ENCODE assay signal across 9 cellular contexts in genomic region chr1:101128211-101128727, GRCh38.
DNase-seq lines count a peak whose midpoint lies in the region; ATAC-seq and TF ChIP-seq lines count a peak whose summit lies in the region.
"Had no signal": no experiment of that assay in that cellular context is flagged by ENCODE, and none has a peak within 500 bp of the region (broad histone marks: within the 10 kb centered on the region; RNA-seq: fewer than 3 reads in every experiment).

No MANE protein-coding gene starts in this region.

- H3K9ac ChIP-seq in endodermal cell (ENCODE audit: extremely low read depth, low read length, poor library complexity, severe bottlenecking) = no peak overlapping the region

- intact Hi-C loops in vagina (cut with DNase I) = no loop called here
- intact Hi-C loops in Caco-2 (cut with micrococcal nuclease; ENCODE audit: unreplicated experiment) = no loop called here

- peak; percentile 75 for ATAC-seq in GM18508 (IDR thresholded peaks at IDR 0.05; ENCODE audit: insufficient read depth, unreplicated experiment)
- ATAC-seq in GM21717 (IDR thresholded peaks at IDR 0.05; ENCODE audit: unreplicated experiment) = peak; percentile 95

- H3K4me1 ChIP-seq in endodermal cell (ENCODE audit: control insufficient read depth, insufficient read depth, low read length) (no peaks in the 10 kb centered on the region), vagina (no peaks in the 10 kb centered on the region), Caco-2 (no peaks in the 10 kb centered on the region)

- H3K27me3 ChIP-seq in endodermal cell (ENCODE audit: control insufficient read depth, insufficient read depth, low read length, poor library complexity, severe bottlenecking) (no peaks in the 10 kb centered on the region), vagina (no peaks in the 10 kb centered on the region), Caco-2 (replicated peaks; ENCODE audit: control insufficient read depth, insufficient read depth, low read length) (no peaks in the 10 kb centered on the region)

- POLR2A ChIA-PET in Caco-2 (lab: Charles Lee) = no interaction called here

- no TSS peak for BruUV-seq in Caco-2 (replicated peaks; lab: Mats Ljungman, UMichigan)

- DNase-seq in KG1 (lab: John Stamatoyannopoulos, UW) = peak; percentile 69
- peak; percentile 52 for DNase-seq in endodermal cell
- DNase-seq in NCI-H1105 treated with DMSO at 0.1 percent for 48 hours (lab: John Stamatoyannopoulos, UW) = no peak
- no peak for DNase-seq in vagina (ENCODE audit: extremely low spot score in 2 of 2)
- DNase-seq in glutamatergic neuron = no peak
- DNase-seq in Caco-2 = no peak
- DNase-seq: IMR-90 had no signal

- H3K27me3 Mint-ChIP-seq in endodermal cell (ENCODE audit: insufficient read depth) (no peaks in the 10 kb centered on the region), glutamatergic neuron (ENCODE audit: unreplicated experiment) (peaks cover 1% of the 10 kb centered on the region), Caco-2 (ENCODE audit: insufficient read depth, unreplicated experiment) (peaks cover 5% of the 10 kb centered on the region)

- H3K36me3 ChIP-seq in endodermal cell (ENCODE audit: control insufficient read depth, insufficient read depth, low read length) (no peaks in the 10 kb centered on the region), vagina (no peaks in the 10 kb centered on the region), Caco-2 (ENCODE audit: control insufficient read depth, insufficient read depth, low read length) (no peaks in the 10 kb centered on the region)

- peaks cover 14% of the 10 kb centered on the region for H3K4me1 Mint-ChIP-seq in endodermal cell
- no peaks in the 10 kb centered on the region for H3K4me1 Mint-ChIP-seq in glutamatergic neuron (ENCODE audit: low read depth, unreplicated experiment)
- H3K4me1 Mint-ChIP-seq in Caco-2 (ENCODE audit: low read depth, unreplicated experiment) = no peaks in the 10 kb centered on the region

- TF ChIP-seq CTCF in endodermal cell (conservative IDR thresholded peaks at IDR 0.05) (no peak), vagina (IDR thresholded peaks at IDR 0.05) (no peak), glutamatergic neuron (IDR thresholded peaks at IDR 0.05; ENCODE audit: partially characterized antibody, unreplicated experiment) (no peak), Caco-2 (IDR thresholded peaks at IDR 0.05; ENCODE audit: insufficient read depth in 1 of 2, low read depth in 1 of 2, low read length in 1 of 2, severe bottlenecking in 1 of 2, unreplicated experiment in 1 of 2) (no peak)

- no peak overlapping the region for H3K4me3 ChIP-seq in endodermal cell (ENCODE audit: low read length)
- H3K4me3 ChIP-seq in vagina = no peak overlapping the region
- no peak overlapping the region for H3K4me3 ChIP-seq in Caco-2 (ENCODE audit: low read depth, low read length)

- H3K27ac Mint-ChIP-seq in endodermal cell = no peak overlapping the region
- no peak overlapping the region for H3K27ac Mint-ChIP-seq in glutamatergic neuron (ENCODE audit: unreplicated experiment)
- H3K27ac Mint-ChIP-seq in Caco-2 (ENCODE audit: unreplicated experiment) = no peak overlapping the region

- no peaks in the 10 kb centered on the region for H3K36me3 Mint-ChIP-seq in endodermal cell (ENCODE audit: low read depth)
- no peaks in the 10 kb centered on the region for H3K36me3 Mint-ChIP-seq in glutamatergic neuron (ENCODE audit: unreplicated experiment)
- H3K36me3 Mint-ChIP-seq in Caco-2 (ENCODE audit: insufficient read depth, unreplicated experiment) = no peaks in the 10 kb centered on the region

- H3K27ac ChIP-seq in endodermal cell (ENCODE audit: low read depth, low read length) = no peak overlapping the region
- no peak overlapping the region for H3K27ac ChIP-seq in vagina

- H3K9me3 ChIP-seq in endodermal cell (ENCODE audit: control insufficient read depth, low read length) (no peaks in the 10 kb centered on the region), vagina (no peaks in the 10 kb centered on the region), Caco-2 (no peaks in the 10 kb centered on the region)

- 43 to 61% methylated on average over 2 to 3 of the region's 3 CpGs for WGBS in endodermal cell (ENCODE audit: insufficient coverage in 1 of 2, insufficient read length in 1 of 2), 2 experiments

- no peaks in the 10 kb centered on the region for H3K9me3 Mint-ChIP-seq in endodermal cell
- peaks cover 1% of the 10 kb centered on the region for H3K9me3 Mint-ChIP-seq in glutamatergic neuron (ENCODE audit: unreplicated experiment)
- no peaks in the 10 kb centered on the region for H3K9me3 Mint-ChIP-seq in Caco-2 (ENCODE audit: unreplicated experiment)

- CTCF ChIA-PET in Caco-2 (lab: Charles Lee) = no interaction called here

- no peak overlapping the region for H3K4me3 Mint-ChIP-seq in endodermal cell
- no peak overlapping the region for H3K4me3 Mint-ChIP-seq in glutamatergic neuron (ENCODE audit: unreplicated experiment)
- no peak overlapping the region for H3K4me3 Mint-ChIP-seq in Caco-2 (ENCODE audit: unreplicated experiment)

- TF ChIP-seq POLR2A in vagina (IDR thresholded peaks at IDR 0.05) = no peak

Comparison
In these comparisons a context has a peak if more than half of its experiments do, and no peak if none do; other contexts are left out.
1. DNase-seq: peak in KG1 (single experiment) and endodermal cell (single experiment); none in NCI-H1105 treated with DMSO at 0.1 percent for 48 hours (single experiment), vagina (0 of 2), glutamatergic neuron (single experiment) and Caco-2 (0 of 2).